In the genomic region with DNA sequence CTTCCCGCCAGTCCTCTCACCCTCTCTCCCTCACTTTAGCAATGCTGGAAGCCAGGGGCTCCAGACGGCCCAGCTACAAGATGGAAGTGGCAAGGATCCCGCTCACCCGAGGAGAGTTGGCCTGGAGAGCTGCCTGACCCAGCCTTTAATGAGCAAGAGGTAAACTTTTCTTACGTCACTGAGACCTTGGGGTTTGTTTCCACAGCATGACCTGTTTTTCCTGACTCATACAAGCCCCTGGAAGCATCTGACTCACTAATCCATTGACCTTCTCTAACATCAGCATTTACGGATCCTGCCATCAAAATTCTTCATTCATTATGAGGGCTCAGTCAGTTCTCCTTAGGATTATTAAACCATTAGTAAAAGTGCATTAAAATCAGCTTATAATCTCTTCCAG, we compare ENCODE assay signal across 11 cellular contexts.
DNase-seq lines count a peak whose midpoint lies in the region; ATAC-seq, FAIRE-seq and TF ChIP-seq lines count a peak whose summit lies in the region.
"Had no signal": no experiment of that assay in that cellular context is flagged by ENCODE, and none has a peak within 500 bp of the region (broad histone marks: within the 10 kb centered on the region; RNA-seq: fewer than 3 reads in every experiment).

No MANE protein-coding gene starts in this region.

- TF ChIP-seq EP300 in ovary (IDR thresholded peaks at IDR 0.05) = no peak

- H3K4me1 Mint-ChIP-seq in immature natural killer cell = peaks cover 0 to 4% of the 10 kb centered on the region in 2 donors

- POLR2A ChIA-PET in endothelial cell of umbilical vein (lab: Charles Lee) = interaction anchor here (0.5 kb wide), 1 partner anchor 54 kb away, joined by 5 read pairs; no protein-coding TSS in a partner anchor

- no peaks in the 10 kb centered on the region for H3K36me3 ChIP-seq in endothelial cell of umbilical vein (ENCODE audit: control insufficient read depth in 2 of 2, extremely low read depth in 1 of 2, insufficient read depth in 2 of 2, low read length in 2 of 2)
- H3K36me3 ChIP-seq in ovary = no peaks in the 10 kb centered on the region
- no peaks in the 10 kb centered on the region for H3K36me3 ChIP-seq in gastrocnemius medialis
- H3K36me3 ChIP-seq: suprapubic skin had no signal

- ATAC-seq in HG02610 (IDR thresholded peaks at IDR 0.05; ENCODE audit: unreplicated experiment) = no peak
- no peak for ATAC-seq in gastrocnemius medialis

- DNase-seq in G401 (ENCODE audit: low spot score) = peak; percentile 36
- DNase-seq in RCC 7860 (ENCODE audit: low spot score) = peak; percentile 88
- peak; percentile 89 for DNase-seq in endothelial cell of umbilical vein (ENCODE audit: low read depth, low spot score)
- peak in 4 of 5 donors; percentile 47 to 65 (median 58) for DNase-seq in ovary
- no peak for DNase-seq in gastrocnemius medialis
- DNase-seq in stimulated activated CD8-positive, alpha-beta memory T cell treated with anti-CD3 and anti-CD28 coated beads, Interleukin-4, amount 100 ng/mL, for 48 hours = no peak
- no peak for DNase-seq in immature natural killer cell
- DNase-seq: GF-D8, NCI-H2171 had no signal

- H3K27me3 ChIP-seq in endothelial cell of umbilical vein (ENCODE audit: control insufficient read depth in 2 of 2, insufficient read depth in 2 of 2, low read length in 2 of 2) (no peaks in the 10 kb centered on the region), ovary (no peaks in the 10 kb centered on the region), gastrocnemius medialis (no peaks in the 10 kb centered on the region)
- H3K27me3 ChIP-seq: suprapubic skin had no signal

- no peaks in the 10 kb centered on the region for H3K9me3 Mint-ChIP-seq in immature natural killer cell

- no peak overlapping the region for H3K27ac Mint-ChIP-seq in immature natural killer cell

- no peaks in the 10 kb centered on the region for H3K79me2 ChIP-seq in endothelial cell of umbilical vein (ENCODE audit: control insufficient read depth, insufficient read depth, low read length)

- no peak overlapping the region for H3K9ac ChIP-seq in endothelial cell of umbilical vein (replicated peaks; ENCODE audit: extremely low read depth, insufficient read depth, low read length)

- H3K4me3 ChIP-seq in endothelial cell of umbilical vein (replicated peaks in 1 of 3; ENCODE audit: insufficient read depth in 1 of 3, low read depth in 1 of 3, low read length in 3 of 3) (no peak overlapping the region), ovary (no peak overlapping the region), gastrocnemius medialis (no peak overlapping the region)
- H3K4me3 ChIP-seq: suprapubic skin had no signal

- TF ChIP-seq POLR2A in endothelial cell of umbilical vein (IDR thresholded peaks at IDR 0.05; ENCODE audit: low read depth, low read length) (no peak), ovary (IDR thresholded peaks at IDR 0.05) (no peak), gastrocnemius medialis (IDR thresholded peaks at IDR 0.05) (no peak)

- no peak for TF ChIP-seq CTCF in endothelial cell of umbilical vein (IDR thresholded peaks at IDR 0.05; ENCODE audit: extremely low read depth in 1 of 2, insufficient read depth in 1 of 2, low read depth in 1 of 2, low read length in 2 of 2)
- no peak for TF ChIP-seq CTCF in ovary (IDR thresholded peaks at IDR 0.05)
- no peak for TF ChIP-seq CTCF in gastrocnemius medialis (IDR thresholded peaks at IDR 0.05 in 4 of 5, conservative IDR thresholded peaks at IDR 0.05 in 1 of 5)

- WGBS in ovary, 3 donors = 36 to 45% (median 41%) methylated on average over 6 of the region's 6 CpGs

- H3K4me1 ChIP-seq in endothelial cell of umbilical vein (ENCODE audit: control insufficient read depth, extremely low read depth, insufficient read depth, low read length) (peaks cover 24% of the 10 kb centered on the region), ovary (ENCODE audit: insufficient read depth) (peaks cover 5% of the 10 kb centered on the region), gastrocnemius medialis (peaks cover 20 to 21% of the 10 kb centered on the region in 2 donors)

- H3K4me3 Mint-ChIP-seq in immature natural killer cell = no peak overlapping the region

- peak; percentile 83 for FAIRE-seq in RCC 7860 (lab: Jason Lieb, UNC)
- peak; percentile 100 for FAIRE-seq in endothelial cell of umbilical vein (lab: Jason Lieb, UNC)

- in situ Hi-C loops in G401 (cut with HindIII; ENCODE audit: low sequenced_read_pairs) = no loop called here
- in situ Hi-C loops in gastrocnemius medialis (cut with MboI; ENCODE audit: low sequenced_read_pairs in 4 of 4) = loop anchor here in 3 of 4 donors (10.0 to 25.0 kb wide), 3 partner anchors 418 to 1046 kb away; no protein-coding TSS in a partner anchor

- no TSS peak for BruUV-seq in endothelial cell of umbilical vein (replicated peaks; lab: Mats Ljungman, UMichigan)

- intact Hi-C loops in endothelial cell of umbilical vein (cut with micrococcal nuclease) = loop anchor here (1.0 to 10.0 kb wide), 6 partner anchors 51 to 946 kb away; no protein-coding TSS in a partner anchor
- intact Hi-C loops in ovary (cut with DNase I) = loop anchor here in 3 of 4 donors (5.0 to 10.0 kb wide), 3 partner anchors 276 to 1033 kb away; no protein-coding TSS in a partner anchor
- intact Hi-C loops in gastrocnemius medialis (cut with DNase I; ENCODE audit: low total_unique reads) = loop anchor here (5.0 to 10.0 kb wide), 3 partner anchors 112 to 433 kb away; no protein-coding TSS in a partner anchor

- CTCF ChIA-PET in endothelial cell of umbilical vein (lab: Charles Lee) = interaction anchor here (1.3 to 2.7 kb wide), 4 partner anchors 13 to 1034 kb away, joined by 3 to 16 read pairs (median 4); no protein-coding TSS in a partner anchor

- H3K27ac ChIP-seq in endothelial cell of umbilical vein (ENCODE audit: insufficient read depth, low read depth, low read length) (peak overlapping the region; percentile 55), ovary (no peak overlapping the region), gastrocnemius medialis (no peak overlapping the region)
- H3K27ac ChIP-seq: suprapubic skin had no signal

- no peaks in the 10 kb centered on the region for H4K20me1 ChIP-seq in endothelial cell of umbilical vein (replicated peaks; ENCODE audit: control insufficient read depth, extremely low read depth, insufficient read depth, low read length)

- H3K9me3 ChIP-seq in endothelial cell of umbilical vein (replicated peaks; ENCODE audit: control insufficient read depth, insufficient read depth, low read length) (no peaks in the 10 kb centered on the region), ovary (no peaks in the 10 kb centered on the region), gastrocnemius medialis (no peaks in the 10 kb centered on the region)
- H3K9me3 ChIP-seq: suprapubic skin had no signal

- peak overlapping the region; percentile 34 for H3K4me2 ChIP-seq in endothelial cell of umbilical vein (ENCODE audit: insufficient read depth, low read length)

- dilution Hi-C loops in endothelial cell of umbilical vein (cut with MboI; ENCODE audit: extremely low pct_ligation_motif_present, low sequenced_read_pairs) = loop anchor here (25.0 kb wide), 1 partner anchor 518 kb away; no protein-coding TSS in a partner anchor

- H2AFZ ChIP-seq in endothelial cell of umbilical vein (ENCODE audit: low read depth, low read length) = peak overlapping the region; percentile 39

- no peaks in the 10 kb centered on the region for H3K36me3 Mint-ChIP-seq in immature natural killer cell

- no peaks in the 10 kb centered on the region for H3K9me1 ChIP-seq in endothelial cell of umbilical vein (replicated peaks; ENCODE audit: control insufficient read depth, extremely low read depth, insufficient read depth, low read length)

- H3K27me3 Mint-ChIP-seq in immature natural killer cell (ENCODE audit: low read depth in 3 of 3) = peaks cover 3 to 8% (median 5%) of the 10 kb centered on the region in 3 donors

TF ChIP-seq in endothelial cell of umbilical vein, 7 proteins besides CTCF, POLR2A, EP300 and RAD21:
- no peak for TF ChIP-seq MYC (IDR thresholded peaks at IDR 0.05; ENCODE audit: low read depth, low read length)
- peak; percentile 93 for TF ChIP-seq FOS (IDR thresholded peaks at IDR 0.05; ENCODE audit: borderline replicate concordance, insufficient read depth, low read length)
- TF ChIP-seq JUN (IDR thresholded peaks at IDR 0.05; ENCODE audit: borderline replicate concordance, insufficient read depth, insufficient read length, low read depth) = peak; percentile 94
- TF ChIP-seq POLR2AphosphoS5 (IDR thresholded peaks at IDR 0.05; ENCODE audit: insufficient read depth, low read depth, low read length) = peak; percentile 67

Comparison
In these comparisons a context has a peak if more than half of its experiments do, and no peak if none do; other contexts are left out.
1. DNase-seq: peak in G401 (single experiment), RCC 7860 (single experiment), endothelial cell of umbilical vein (single experiment) and ovary (4 of 5); none in gastrocnemius medialis (0 of 2), stimulated activated CD8-positive, alpha-beta memory T cell treated with anti-CD3 and anti-CD28 coated beads, Interleukin-4, amount 100 ng/mL, for 48 hours (single experiment) and immature natural killer cell (0 of 3).